In the genomic region with DNA sequence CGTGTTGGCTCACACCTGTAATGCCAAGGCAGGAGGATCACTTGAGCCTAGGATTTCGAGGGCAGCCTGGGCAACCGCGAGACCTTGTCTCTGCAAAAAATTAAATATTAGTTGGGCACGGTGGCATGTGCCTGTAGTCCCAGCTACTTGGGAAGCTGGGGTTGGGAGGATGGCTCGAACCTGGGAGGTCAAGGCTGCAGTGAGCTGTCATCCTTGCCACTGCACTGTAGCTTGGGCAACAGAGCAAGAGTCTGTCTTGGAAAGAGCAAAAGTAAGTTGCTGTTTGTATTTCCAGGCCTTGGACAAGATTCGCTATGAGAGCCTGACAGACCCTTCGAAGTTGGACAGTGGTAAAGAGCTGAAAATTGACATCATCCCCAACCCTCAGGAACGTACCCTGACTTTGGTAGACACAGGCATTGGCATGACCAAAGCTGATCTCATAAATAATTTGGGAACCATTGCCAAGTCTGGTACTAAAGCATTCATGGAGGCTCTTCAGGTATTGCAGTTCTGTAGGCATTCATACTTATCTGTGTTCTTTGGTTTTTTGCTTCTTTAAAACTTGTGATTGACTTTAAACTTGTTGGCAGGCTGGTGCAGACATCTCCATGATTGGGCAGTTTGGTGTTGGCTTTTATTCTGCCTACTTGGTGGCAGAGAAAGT, we compare ENCODE assay signal across 1 cellular context.
TF ChIP-seq lines count a peak whose summit lies in the region.

No MANE protein-coding gene starts in this region.

TF ChIP-seq in A549, 52 proteins besides CTCF, POLR2A, EP300 and RAD21:
- TF ChIP-seq EHMT2 (IDR thresholded peaks at IDR 0.05; ENCODE audit: low read depth): no peak
- no peak for TF ChIP-seq ZNF302 (CRISPR knock-in tag; IDR thresholded peaks at IDR 0.05)
- TF ChIP-seq POLR2AphosphoS2 (conservative IDR thresholded peaks at IDR 0.05; ENCODE audit: low read length): no peak
- TF ChIP-seq PHF8 (IDR thresholded peaks at IDR 0.05; ENCODE audit: borderline replicate concordance, low read depth): no peak
- TF ChIP-seq, protein P1, sequence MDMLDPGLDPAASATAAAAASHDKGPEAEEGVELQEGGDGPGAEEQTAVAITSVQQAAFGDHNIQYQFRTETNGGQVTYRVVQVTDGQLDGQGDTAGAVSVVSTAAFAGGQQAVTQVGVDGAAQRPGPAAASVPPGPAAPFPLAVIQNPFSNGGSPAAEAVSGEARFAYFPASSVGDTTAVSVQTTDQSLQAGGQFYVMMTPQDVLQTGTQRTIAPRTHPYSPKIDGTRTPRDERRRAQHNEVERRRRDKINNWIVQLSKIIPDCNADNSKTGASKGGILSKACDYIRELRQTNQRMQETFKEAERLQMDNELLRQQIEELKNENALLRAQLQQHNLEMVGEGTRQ (IDR thresholded peaks at IDR 0.05): no peak
- no peak for TF ChIP-seq CBX8 (IDR thresholded peaks at IDR 0.05)
- no peak for TF ChIP-seq GATA3 (IDR thresholded peaks at IDR 0.05; ENCODE audit: borderline replicate concordance)
- no peak for TF ChIP-seq HOXB5 (CRISPR knock-in tag; IDR thresholded peaks at IDR 0.05)
- TF ChIP-seq, protein P2, sequence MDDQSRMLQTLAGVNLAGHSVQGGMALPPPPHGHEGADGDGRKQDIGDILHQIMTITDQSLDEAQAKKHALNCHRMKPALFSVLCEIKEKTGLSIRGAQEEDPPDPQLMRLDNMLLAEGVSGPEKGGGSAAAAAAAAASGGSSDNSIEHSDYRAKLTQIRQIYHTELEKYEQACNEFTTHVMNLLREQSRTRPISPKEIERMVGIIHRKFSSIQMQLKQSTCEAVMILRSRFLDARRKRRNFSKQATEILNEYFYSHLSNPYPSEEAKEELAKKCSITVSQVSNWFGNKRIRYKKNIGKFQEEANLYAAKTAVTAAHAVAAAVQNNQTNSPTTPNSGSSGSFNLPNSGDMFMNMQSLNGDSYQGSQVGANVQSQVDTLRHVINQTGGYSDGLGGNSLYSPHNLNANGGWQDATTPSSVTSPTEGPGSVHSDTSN (IDR thresholded peaks at IDR 0.05): no peak
- no peak for TF ChIP-seq JUN (IDR thresholded peaks at IDR 0.05)
- TF ChIP-seq HEYL (CRISPR knock-in tag; IDR thresholded peaks at IDR 0.05): no peak
- no peak for TF ChIP-seq CHD4 (IDR thresholded peaks at IDR 0.05; ENCODE audit: borderline replicate concordance)
- TF ChIP-seq, protein P3, sequence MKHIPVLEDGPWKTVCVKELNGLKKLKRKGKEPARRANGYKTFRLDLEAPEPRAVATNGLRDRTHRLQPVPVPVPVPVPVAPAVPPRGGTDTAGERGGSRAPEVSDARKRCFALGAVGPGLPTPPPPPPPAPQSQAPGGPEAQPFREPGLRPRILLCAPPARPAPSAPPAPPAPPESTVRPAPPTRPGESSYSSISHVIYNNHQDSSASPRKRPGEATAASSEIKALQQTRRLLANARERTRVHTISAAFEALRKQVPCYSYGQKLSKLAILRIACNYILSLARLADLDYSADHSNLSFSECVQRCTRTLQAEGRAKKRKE (CRISPR knock-in tag; IDR thresholded peaks at IDR 0.05; ENCODE audit: low read depth): no peak
- no peak for TF ChIP-seq ZC3H11A (IDR thresholded peaks at IDR 0.05)
- no peak for TF ChIP-seq CBX2 (IDR thresholded peaks at IDR 0.05; ENCODE audit: borderline replicate concordance, low read depth)
TF ChIP-seq in A549: peak in this region for 0.
